Comparison of ENCODE assay signal across 36 cellular contexts in the genomic region with DNA sequence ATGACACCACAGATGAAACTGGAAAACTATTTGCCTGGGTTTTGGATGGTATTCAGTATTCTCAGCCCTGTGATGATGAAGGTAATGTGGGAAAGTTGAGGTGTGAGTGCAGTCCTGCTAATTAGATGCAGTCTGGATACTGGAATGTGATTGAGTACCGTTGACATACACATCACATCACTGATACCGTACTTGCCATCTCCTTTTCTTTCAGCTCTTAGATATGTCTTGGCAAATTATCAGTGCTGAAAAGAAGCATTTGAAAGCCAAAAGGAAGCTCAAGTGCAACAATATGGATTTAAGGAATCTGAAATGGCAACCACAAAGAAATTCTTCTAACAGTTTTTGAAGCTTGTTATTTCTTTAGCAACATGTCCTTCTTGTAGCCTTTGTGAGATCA.
"Had no signal": no experiment of that assay in that cellular context is flagged by ENCODE, and none has a peak within 500 bp of the region (broad histone marks: within the 10 kb centered on the region; RNA-seq: fewer than 3 reads in every experiment).

No MANE protein-coding gene starts in this region.

- H3K36me3 ChIP-seq: adrenal gland, brain microvascular endothelial cell, breast epithelium had no signal

- FAIRE-seq: TTC549 had no signal

- H3K9me3 Mint-ChIP-seq: activated B cell treated with CpG ODN at 0.5 μM for 24 hours; activated CD4-positive, alpha-beta memory T cell treated with anti-CD3 and anti-CD28 coated beads for 36 hours; activated CD8-positive, alpha-beta T cell treated with anti-CD3 and anti-CD28 coated beads for 36 hours; activated naive CD4-positive, alpha-beta T cell treated with anti-CD3 and anti-CD28 coated beads for 36 hours; activated T-cell treated with anti-CD3 and anti-CD28 coated beads, Interleukin-2, amount 50 U/mL, for 4 hours; activated T-helper 1 cell treated with anti-CD3 and anti-CD28 coated beads, Interleukin-12 subunit alpha, Interleukin-12 subunit beta, Interleukin-2, Interleukin-4 antibody, amounts not matched to agents 30 ng/mL and 10 ng/mL and 1 ng/mL, durations not matched to agents 14 hours and 24 hours and 36 hours; activated T-helper 17 cell treated with anti-CD3 and anti-CD28 coated beads, Interleukin-2, amount 50 U/mL, for 72 hours had no signal

- ATAC-seq: activated CD8-positive, alpha-beta T cell treated with anti-CD3 and anti-CD28 coated beads for 36 hours; activated naive CD4-positive, alpha-beta T cell treated with anti-CD3 and anti-CD28 coated beads, Interleukin-2, amount 50 U/mL, for 72 hours; activated T-cell treated with anti-CD3 and anti-CD28 coated beads, Interleukin-2, amount 50 U/mL, for 4 hours; activated T-cell treated with anti-CD3 and anti-CD28 coated beads, Interleukin-2, amount 50 U/mL, for 72 hours; activated T-helper 17 cell treated with anti-CD3 and anti-CD28 coated beads, Interleukin-2, amount 50 U/mL, for 72 hours; body of pancreas had no signal

- H3K4me1 ChIP-seq: breast epithelium had no signal

- H3K4me3 Mint-ChIP-seq: activated B cell treated with CpG ODN at 0.5 μM for 24 hours; activated CD4-positive, alpha-beta memory T cell treated with anti-CD3 and anti-CD28 coated beads for 36 hours; activated CD4-positive, alpha-beta T cell treated with anti-CD3 and anti-CD28 coated beads, Interleukin-2, amount 10 ng/mL, durations not matched to agents 24 days and 14 days; activated CD8-positive, alpha-beta T cell treated with anti-CD3 and anti-CD28 coated beads for 36 hours; activated naive CD4-positive, alpha-beta T cell treated with anti-CD3 and anti-CD28 coated beads for 36 hours; activated naive CD8-positive, alpha-beta T cell treated with anti-CD3 and anti-CD28 coated beads for 36 hours; activated T-cell treated with anti-CD3 and anti-CD28 coated beads, Interleukin-2, amount 50 U/mL, for 4 hours; activated T-cell treated with anti-CD3 and anti-CD28 coated beads, Interleukin-2, amount 50 U/mL, for 72 hours; activated T-helper 1 cell treated with anti-CD3 and anti-CD28 coated beads, Interleukin-12 subunit alpha, Interleukin-12 subunit beta, Interleukin-2, Interleukin-4 antibody, amounts not matched to agents 30 ng/mL and 10 ng/mL and 1 ng/mL, durations not matched to agents 14 hours and 24 hours and 36 hours; activated T-helper 17 cell treated with anti-CD3 and anti-CD28 coated beads, Interleukin-2, amount 50 U/mL, for 72 hours; T-helper 1 cell treated with Interleukin-12 subunit alpha and Interleukin-12 subunit beta and Interleukin-4 antibody, amounts not matched to agents 30 μg/mL and 1 μg/mL, for 36 hours; T-helper 2 cell treated with Interferon-gamma antibody and Interleukin-4, amounts not matched to agents 5 μg/mL and 100 μg/mL, for 36 hours had no signal

- DNase-seq: activated B cell treated with CpG ODN at 0.5 μM for 24 hours; activated CD4-positive, alpha-beta memory T cell treated with anti-CD3 and anti-CD28 coated beads for 36 hours; activated CD4-positive, alpha-beta T cell treated with anti-CD3 and anti-CD28 coated beads for 4 hours; activated CD4-positive, alpha-beta T cell treated with anti-CD3 and anti-CD28 coated beads, Interleukin-2, amount 10 ng/mL, durations not matched to agents 24 days and 14 days; activated CD4-positive, alpha-beta T cell treated with anti-CD3 and anti-CD28 coated beads, Interleukin-2, amount 50 U/mL, for 1 hour; activated CD4-positive, alpha-beta T cell treated with anti-CD3 and anti-CD28 coated beads, Interleukin-2, amount 50 U/mL, for 4 hours; activated CD4-positive, CD25-positive, alpha-beta regulatory T cell treated with anti-CD3 and anti-CD28 coated beads, Interleukin-2, amount 50 U/mL, for 72 hours; activated CD8-positive, alpha-beta memory T cell treated with anti-CD3 and anti-CD28 coated beads, Interleukin-2, amount 50 U/mL, for 4 hours; activated CD8-positive, alpha-beta T cell treated with anti-CD3 and anti-CD28 coated beads for 36 hours; activated effector memory CD4-positive, alpha-beta T cell treated with anti-CD3 and anti-CD28 coated beads, Interleukin-2, amount 50 U/mL, for 16 hours; activated gamma-delta T cell treated with Interleukin-2 at 50 U/mL for 16 hours; activated naive CD4-positive, alpha-beta T cell; activated naive CD4-positive, alpha-beta T cell treated with anti-CD3 and anti-CD28 coated beads for 36 hours; activated naive CD4-positive, alpha-beta T cell treated with anti-CD3 and anti-CD28 coated beads, Interleukin-2, amount 50 U/mL, for 16 hours; activated naive CD8-positive, alpha-beta T cell treated with anti-CD3 and anti-CD28 coated beads for 36 hours; activated T-cell treated with anti-CD3 and anti-CD28 coated beads for 4 hours; activated T-cell treated with anti-CD3 and anti-CD28 coated beads, Interleukin-2, amount 50 U/mL, for 1 hour; activated T-cell treated with anti-CD3 and anti-CD28 coated beads, Interleukin-2, amount 50 U/mL, for 4 hours; activated T-cell treated with anti-CD3 and anti-CD28 coated beads, Interleukin-2, amount 50 U/mL, for 72 hours; adrenal gland; amniotic stem cell; aorta; body of pancreas; brain microvascular endothelial cell; central memory CD4-positive, alpha-beta T cell; T-helper 1 cell; T-helper 2 cell; T-helper 9 cell had no signal

- H3K27ac Mint-ChIP-seq: activated B cell treated with CpG ODN at 0.5 μM for 24 hours; activated CD4-positive, alpha-beta memory T cell treated with anti-CD3 and anti-CD28 coated beads for 36 hours; activated CD4-positive, alpha-beta T cell treated with anti-CD3 and anti-CD28 coated beads, Interleukin-2, amount 10 ng/mL, durations not matched to agents 24 days and 14 days; activated CD8-positive, alpha-beta T cell treated with anti-CD3 and anti-CD28 coated beads for 36 hours; activated naive CD4-positive, alpha-beta T cell treated with anti-CD3 and anti-CD28 coated beads for 36 hours; activated naive CD4-positive, alpha-beta T cell treated with anti-CD3 and anti-CD28 coated beads, Interleukin-2, amount 50 U/mL, for 72 hours; activated naive CD8-positive, alpha-beta T cell treated with anti-CD3 and anti-CD28 coated beads for 36 hours; activated T-cell treated with anti-CD3 and anti-CD28 coated beads, Interleukin-2, amount 50 U/mL, for 72 hours; activated T-helper 1 cell treated with anti-CD3 and anti-CD28 coated beads, Interleukin-12 subunit alpha, Interleukin-12 subunit beta, Interleukin-2, Interleukin-4 antibody, amounts not matched to agents 30 ng/mL and 10 ng/mL and 1 ng/mL, durations not matched to agents 14 hours and 24 hours and 36 hours; activated T-helper 17 cell treated with anti-CD3 and anti-CD28 coated beads, Interleukin-2, amount 50 U/mL, for 72 hours; T-helper 1 cell treated with Interleukin-12 subunit alpha and Interleukin-12 subunit beta and Interleukin-4 antibody, amounts not matched to agents 30 μg/mL and 1 μg/mL, for 36 hours; T-helper 2 cell treated with Interferon-gamma antibody and Interleukin-4, amounts not matched to agents 5 μg/mL and 100 μg/mL, for 36 hours had no signal

- H3K36me3 Mint-ChIP-seq: activated CD4-positive, alpha-beta memory T cell treated with anti-CD3 and anti-CD28 coated beads for 36 hours had no signal

- H3K9me3 ChIP-seq: adrenal gland, body of pancreas, breast epithelium had no signal

- H3K27me3 ChIP-seq: adrenal gland, body of pancreas, brain microvascular endothelial cell, breast epithelium had no signal

- H3K27ac ChIP-seq: adrenal gland, body of pancreas, brain microvascular endothelial cell, breast epithelium, VCaP had no signal

- H3K27me3 Mint-ChIP-seq: activated B cell treated with CpG ODN at 0.5 μM for 24 hours; activated CD4-positive, alpha-beta memory T cell treated with anti-CD3 and anti-CD28 coated beads for 36 hours; activated CD4-positive, alpha-beta T cell treated with anti-CD3 and anti-CD28 coated beads, Interleukin-2, amount 10 ng/mL, durations not matched to agents 24 days and 14 days; activated CD8-positive, alpha-beta T cell treated with anti-CD3 and anti-CD28 coated beads for 36 hours; activated naive CD8-positive, alpha-beta T cell treated with anti-CD3 and anti-CD28 coated beads for 36 hours had no signal

- H3K4me3 ChIP-seq: adrenal gland, body of pancreas, breast epithelium had no signal
